ENCODE assay signal across 31 cellular contexts in the genomic region with DNA sequence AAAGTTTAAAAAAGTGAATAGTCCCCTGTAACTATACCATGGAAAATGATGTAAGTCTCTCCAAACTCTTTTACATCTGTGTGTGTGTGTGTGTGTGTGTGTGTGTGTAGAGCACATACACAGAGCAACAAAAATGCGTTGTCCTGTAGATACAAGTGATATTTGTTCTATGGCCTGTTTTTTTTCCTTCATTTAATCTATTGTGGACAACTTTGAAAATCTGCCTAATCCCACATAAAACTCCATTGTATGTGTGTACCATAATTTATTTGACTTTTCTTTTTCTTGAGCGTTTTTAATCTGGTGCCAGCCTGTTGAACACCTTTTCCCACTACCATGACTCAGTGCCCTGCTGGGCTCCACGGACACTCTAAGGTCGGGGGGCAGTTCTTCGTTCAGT. TPM values are rescaled to one million over a fixed set of nuclear protein-coding genes. Genes with fewer than 3 reads are reported as not detected.
"Had no signal": no experiment of that assay in that cellular context is flagged by ENCODE, and none has a peak within 500 bp of the region (broad histone marks: within the 10 kb centered on the region; RNA-seq: fewer than 3 reads in every experiment).

No MANE protein-coding gene starts in this region.

- H3K36me3 ChIP-seq: brain microvascular endothelial cell, esophagus muscularis mucosa, gastroesophageal sphincter had no signal

- DNase-seq: activated CD4-positive, alpha-beta memory T cell treated with anti-CD3 and anti-CD28 coated beads for 36 hours; activated CD4-positive, alpha-beta T cell treated with anti-CD3 and anti-CD28 coated beads for 36 hours; activated CD4-positive, alpha-beta T cell treated with anti-CD3 and anti-CD28 coated beads, Interleukin-2, amount 10 ng/mL, durations not matched to agents 24 days and 14 days; activated CD4-positive, CD25-positive, alpha-beta regulatory T cell; activated CD4-positive, CD25-positive, alpha-beta regulatory T cell treated with anti-CD3 and anti-CD28 coated beads, Interleukin-2, amount 50 U/mL, for 72 hours; activated CD8-positive, alpha-beta memory T cell treated with anti-CD3 and anti-CD28 coated beads, Interleukin-2, amount 10 ng/mL, durations not matched to agents 7 days and 5 days; activated CD8-positive, alpha-beta memory T cell treated with anti-CD3 and anti-CD28 coated beads, Interleukin-2, amount 50 U/mL, for 4 hours; activated CD8-positive, alpha-beta T cell treated with anti-CD3 and anti-CD28 coated beads, Interleukin-2, amount 10 ng/mL, durations not matched to agents 7 days and 5 days; activated effector memory CD4-positive, alpha-beta T cell treated with Interleukin-2 at 50 U/mL for 16 hours; activated gamma-delta T cell treated with Interleukin-2 at 50 U/mL for 16 hours; activated naive CD4-positive, alpha-beta T cell treated with anti-CD3 and anti-CD28 coated beads, Interleukin-2, amount 50 U/mL, for 16 hours; activated naive CD4-positive, alpha-beta T cell treated with Interleukin-2 at 50 U/mL for 16 hours; activated T-cell treated with anti-CD3 and anti-CD28 coated beads, Interleukin-2, amount 50 U/mL, for 24 hours; activated T-cell treated with anti-CD3 and anti-CD28 coated beads, Interleukin-2, amount 50 U/mL, for 72 hours; amniotic stem cell; brain microvascular endothelial cell; effector CD4-positive, alpha-beta T cell; effector memory CD8-positive, alpha-beta T cell; erythroblast; foreskin keratinocyte; T-helper 1 cell; T-helper 17 cell; T1000 had no signal

- ATAC-seq: activated CD4-positive, alpha-beta T cell treated with anti-CD3 and anti-CD28 coated beads for 36 hours; activated CD8-positive, alpha-beta memory T cell treated with anti-CD3 and anti-CD28 coated beads, Interleukin-2, amount 10 ng/mL, durations not matched to agents 7 days and 5 days; activated CD8-positive, alpha-beta T cell treated with anti-CD3 and anti-CD28 coated beads, Interleukin-2, amount 10 ng/mL, durations not matched to agents 7 days and 5 days; activated T-cell treated with anti-CD3 and anti-CD28 coated beads, Interleukin-2, amount 50 U/mL, for 72 hours; effector memory CD8-positive, alpha-beta T cell; foreskin keratinocyte; gastroesophageal sphincter; T-helper 17 cell had no signal

- H3K9me3 ChIP-seq: esophagus muscularis mucosa, gastroesophageal sphincter had no signal

- FAIRE-seq: astrocyte, bronchial epithelial cell had no signal

- H3K27me3 ChIP-seq: brain microvascular endothelial cell, esophagus muscularis mucosa, foreskin keratinocyte, gastroesophageal sphincter had no signal

- H3K4me1 ChIP-seq: esophagus muscularis mucosa, foreskin keratinocyte, gastroesophageal sphincter had no signal

- H3K27ac ChIP-seq: brain microvascular endothelial cell, coronary artery, esophagus muscularis mucosa, foreskin keratinocyte, gastroesophageal sphincter had no signal

- H3K4me3 ChIP-seq: coronary artery, esophagus muscularis mucosa, gastroesophageal sphincter had no signal

RNA-seq across cellular contexts. Expression of a gene that starts 52.3 kb away (rescaled TPM):
- total RNA-seq: activated CD4-positive, alpha-beta memory T cell treated with anti-CD3 and anti-CD28 coated beads for 36 hours; activated CD4-positive, alpha-beta T cell treated with anti-CD3 and anti-CD28 coated beads for 36 hours; activated CD4-positive, alpha-beta T cell treated with anti-CD3 and anti-CD28 coated beads, Interleukin-2, amount 10 ng/mL, durations not matched to agents 24 days and 14 days; activated CD8-positive, alpha-beta memory T cell treated with anti-CD3 and anti-CD28 coated beads for 36 hours; activated CD8-positive, alpha-beta memory T cell treated with anti-CD3 and anti-CD28 coated beads, Interleukin-2, amount 10 ng/mL, durations not matched to agents 7 days and 5 days; activated CD8-positive, alpha-beta T cell treated with anti-CD3 and anti-CD28 coated beads, Interleukin-2, amount 10 ng/mL, durations not matched to agents 7 days and 5 days; activated T-cell treated with anti-CD3 and anti-CD28 coated beads, Interleukin-2, amount 50 U/mL, for 72 hours; astrocyte; bronchial epithelial cell; cardiac septum; cerebellum; esophagus muscularis mucosa; foreskin keratinocyte; gastroesophageal sphincter; T-helper 17 cell had no signal
